ENCODE assay signal across 26 cellular contexts in the genomic region with DNA sequence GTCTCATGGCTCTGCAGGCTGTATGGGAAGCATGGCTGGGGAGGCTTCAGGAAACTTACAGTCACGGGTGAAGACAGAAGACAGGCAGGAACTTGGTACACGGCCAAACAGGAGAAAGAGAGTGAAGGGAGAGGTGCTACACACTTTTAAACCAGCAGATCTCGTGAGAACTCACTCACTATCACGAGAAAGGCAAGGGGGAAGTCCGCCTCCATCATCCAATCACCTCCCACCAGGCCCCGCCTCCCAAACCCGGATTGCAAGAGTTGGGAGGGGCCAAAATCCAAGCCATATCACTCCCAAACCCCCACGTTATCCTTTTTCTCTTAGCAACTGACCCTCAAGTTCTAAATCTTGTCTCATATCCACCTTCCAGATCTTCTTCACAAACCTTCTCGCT.
"Had no signal": no experiment of that assay in that cellular context is flagged by ENCODE, and none has a peak within 500 bp of the region (broad histone marks: within the 10 kb centered on the region; RNA-seq: fewer than 3 reads in every experiment).

No MANE protein-coding gene starts in this region.

- H3K4me1 ChIP-seq: breast epithelium had no signal

- DNase-seq: activated CD4-positive, alpha-beta memory T cell treated with anti-CD3 and anti-CD28 coated beads, Interleukin-2, amount 10 ng/mL, durations not matched to agents 7 days and 5 days; activated CD4-positive, alpha-beta T cell treated with anti-CD3 and anti-CD28 coated beads for 36 hours; activated CD4-positive, alpha-beta T cell treated with anti-CD3 and anti-CD28 coated beads, Interleukin-2, amount 50 U/mL, for 1 hour; activated gamma-delta T cell treated with Interleukin-2 at 50 U/mL for 16 hours; activated naive CD4-positive, alpha-beta T cell treated with anti-CD3 and anti-CD28 coated beads, Interleukin-2, amount 50 U/mL, for 16 hours; activated naive CD8-positive, alpha-beta T cell treated with anti-CD3 and anti-CD28 coated beads, Interleukin-2, amount 10 ng/mL, durations not matched to agents 7 days and 5 days; activated T-cell treated with anti-CD3 and anti-CD28 coated beads for 4 hours; activated T-cell treated with anti-CD3 and anti-CD28 coated beads, Interleukin-2, amount 50 U/mL, for 72 hours; adrenal gland; anterior cingulate cortex; MG63; MV-4-11; NCI-H1092 treated with DMSO at 0.1 percent for 48 hours; NCI-H1417 treated with DMSO at 0.1 percent for 48 hours; NCI-H1694; NCI-H2029; NCI-H2107; NCI-H345; NCI-H510A treated with DMSO at 0.1 percent for 48 hours; NCI-H69; T-helper 17 cell; T-helper 9 cell had no signal

- H3K4me1 Mint-ChIP-seq: activated CD4-positive, alpha-beta memory T cell treated with anti-CD3 and anti-CD28 coated beads, Interleukin-2, amount 10 ng/mL, durations not matched to agents 7 days and 5 days; activated CD4-positive, alpha-beta T cell treated with anti-CD3 and anti-CD28 coated beads for 36 hours; activated naive CD8-positive, alpha-beta T cell treated with anti-CD3 and anti-CD28 coated beads, Interleukin-2, amount 10 ng/mL, durations not matched to agents 7 days and 5 days; T-helper 17 cell had no signal

- H3K9me3 ChIP-seq: adrenal gland, breast epithelium, MG63 had no signal

- H3K27me3 ChIP-seq: adrenal gland, breast epithelium, MG63 had no signal

- FAIRE-seq: TTC549 had no signal

- H3K36me3 ChIP-seq: adrenal gland, breast epithelium, MG63 had no signal

- H3K9ac ChIP-seq: KMS-11 had no signal

- H3K4me2 ChIP-seq: KMS-11 had no signal

- H3K4me3 ChIP-seq: adrenal gland, breast epithelium, MG63 had no signal

- H3K27me3 Mint-ChIP-seq: activated CD4-positive, alpha-beta memory T cell treated with anti-CD3 and anti-CD28 coated beads, Interleukin-2, amount 10 ng/mL, durations not matched to agents 7 days and 5 days; activated CD4-positive, alpha-beta T cell treated with anti-CD3 and anti-CD28 coated beads for 36 hours; activated naive CD8-positive, alpha-beta T cell treated with anti-CD3 and anti-CD28 coated beads, Interleukin-2, amount 10 ng/mL, durations not matched to agents 7 days and 5 days; T-helper 17 cell had no signal

- H3K4me3 Mint-ChIP-seq: activated CD4-positive, alpha-beta memory T cell treated with anti-CD3 and anti-CD28 coated beads, Interleukin-2, amount 10 ng/mL, durations not matched to agents 7 days and 5 days; activated CD4-positive, alpha-beta T cell treated with anti-CD3 and anti-CD28 coated beads for 36 hours; activated naive CD8-positive, alpha-beta T cell treated with anti-CD3 and anti-CD28 coated beads, Interleukin-2, amount 10 ng/mL, durations not matched to agents 7 days and 5 days; activated T-cell treated with anti-CD3 and anti-CD28 coated beads, Interleukin-2, amount 50 U/mL, for 72 hours; T-helper 17 cell had no signal

- H3K36me3 Mint-ChIP-seq: activated naive CD8-positive, alpha-beta T cell treated with anti-CD3 and anti-CD28 coated beads, Interleukin-2, amount 10 ng/mL, durations not matched to agents 7 days and 5 days had no signal

- H3K27ac ChIP-seq: adrenal gland, breast epithelium, KMS-11 had no signal

- H3K27ac Mint-ChIP-seq: activated CD4-positive, alpha-beta memory T cell treated with anti-CD3 and anti-CD28 coated beads, Interleukin-2, amount 10 ng/mL, durations not matched to agents 7 days and 5 days; activated CD4-positive, alpha-beta T cell treated with anti-CD3 and anti-CD28 coated beads for 36 hours; activated naive CD8-positive, alpha-beta T cell treated with anti-CD3 and anti-CD28 coated beads, Interleukin-2, amount 10 ng/mL, durations not matched to agents 7 days and 5 days; activated T-cell treated with anti-CD3 and anti-CD28 coated beads, Interleukin-2, amount 50 U/mL, for 72 hours; activated T-helper 2 cell treated with anti-CD3 and anti-CD28 coated beads, Interferon-gamma antibody, Interleukin-2, Interleukin-4, amounts not matched to agents 10 μg/mL and 5 μg/mL and 100 μg/mL, durations not matched to agents 14 hours and 24 hours and 36 hours; T-helper 17 cell had no signal
